Comparison of ENCODE assay signal across 8 cellular contexts in the genomic region with DNA sequence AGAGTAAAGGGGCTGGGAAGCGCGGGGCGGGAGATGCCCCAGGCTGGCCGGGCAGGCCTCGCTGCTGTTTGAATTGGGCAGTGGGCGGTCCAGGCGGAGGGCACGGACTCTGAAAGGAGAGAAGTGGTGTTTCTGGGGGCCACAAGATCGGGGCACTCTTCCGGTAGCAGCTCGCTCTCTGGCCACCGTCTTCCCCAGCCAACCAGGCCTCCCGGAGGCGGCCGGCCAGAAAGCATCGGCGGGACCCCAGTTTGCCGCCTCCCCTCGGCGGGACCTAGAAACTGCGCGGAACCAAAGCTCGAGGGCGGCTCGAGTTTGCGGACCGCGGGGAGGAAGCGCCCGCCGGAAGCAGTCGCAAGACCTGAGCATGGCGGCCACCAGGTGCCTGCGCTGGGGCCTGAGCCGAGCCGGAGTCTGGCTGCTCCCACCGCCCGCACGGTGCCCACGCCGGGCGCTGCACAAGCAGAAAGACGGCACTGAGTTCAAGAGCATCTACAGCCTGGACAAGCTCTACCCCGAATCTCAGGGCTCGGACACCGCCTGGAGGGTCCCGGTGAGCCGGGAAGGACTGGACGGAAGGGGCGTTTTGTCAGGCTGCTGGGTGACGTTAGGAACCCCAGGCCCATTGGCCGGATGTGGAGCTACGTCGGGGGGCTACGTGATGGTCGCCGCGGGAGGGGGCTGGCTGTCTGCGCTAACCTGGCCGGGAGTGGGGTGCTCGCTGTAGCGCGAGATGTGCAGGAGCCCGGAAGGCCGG. TPM values are rescaled to one million over a fixed set of nuclear protein-coding genes. Genes with fewer than 3 reads are reported as not detected.
DNase-seq lines count a peak whose midpoint lies in the region; ATAC-seq and TF ChIP-seq lines count a peak whose summit lies in the region.

MRPL58 (plus strand) TSS at position 351 of the 757 bp plus-strand sequence; CDS start at position 368, 17 bp downstream.

- ATAC-seq in gastroesophageal sphincter: peak; percentile 87

- H3K9me3 ChIP-seq in SJSA1 (replicated peaks) (0 out of 2 replicates have a peak, but pooled peaks cover 5% of the 10 kb centered on the region), gastroesophageal sphincter (no peaks in the 10 kb centered on the region)

- TF ChIP-seq POLR2A in gastroesophageal sphincter (IDR thresholded peaks at IDR 0.05): peak in 1 of 2 donors; percentile 27

- in situ Hi-C loops in G401 (cut with HindIII; ENCODE audit: low sequenced_read_pairs): no loop called here

- DNase-seq in G401 (ENCODE audit: low spot score): peak; percentile 80
- DNase-seq in H4 (ENCODE audit: low spot score): peak; percentile 78
- peak; percentile 35 for DNase-seq in LNCaP clone FGC (ENCODE audit: low read depth)
- peak; percentile 94 to 97 for DNase-seq in SJSA1 (ENCODE audit: low read depth in 1 of 2, low spot score in 2 of 2)
- DNase-seq in activated naive CD4-positive, alpha-beta T cell treated with Interleukin-2 at 50 U/mL for 16 hours: peak; percentile 84
- DNase-seq in non-pigmented ciliary epithelial cell (ENCODE audit: low read depth): peak; percentile 31
- DNase-seq in substantia nigra (lab: John Stamatoyannopoulos, UW): peak in 47 of 49 donors; percentile 47 to 88 (median 76)

- H3K27ac ChIP-seq in SJSA1 (peak within 1 kb of the TSS; percentile 63), gastroesophageal sphincter (peak within 1 kb of the TSS; percentile 85 to 94 (median 92)), substantia nigra (ENCODE audit: low read depth, low read length, poor library complexity, severe bottlenecking) (peak within 1 kb of the TSS; percentile 85)

- WGBS in gastroesophageal sphincter (ENCODE audit: low coverage in 1 of 2), 2 donors: 0 to 1% methylated on average over 7 to 33 of the region's 65 CpGs

- no peaks in the 10 kb centered on the region; the same call in 1 of the 2 replicates for H3K27me3 ChIP-seq in SJSA1 (replicated peaks)
- no peaks in the 10 kb centered on the region for H3K27me3 ChIP-seq in gastroesophageal sphincter

- H3K36me3 ChIP-seq in SJSA1 (peaks cover 38% of the 10 kb centered on the region), gastroesophageal sphincter (peaks cover 0 to 15% of the 10 kb centered on the region in 2 donors)

- H3K4me1 ChIP-seq in SJSA1 (replicated peaks) (peaks cover 16% of the 10 kb centered on the region), gastroesophageal sphincter (peaks cover 0 to 31% (median 17%) of the 10 kb centered on the region in 3 donors)

- peak within 1 kb of the TSS; percentile 85 for H3K4me3 ChIP-seq in LNCaP clone FGC (ENCODE audit: low read depth, low read length)
- H3K4me3 ChIP-seq in SJSA1: peak within 1 kb of the TSS; percentile 85
- H3K4me3 ChIP-seq in gastroesophageal sphincter: peak within 1 kb of the TSS; percentile 66 to 86

- TF ChIP-seq CTCF in LNCaP clone FGC (IDR thresholded peaks at IDR 0.05; ENCODE audit: control insufficient read depth, extremely low read depth, insufficient read depth) (peak; percentile 21; the same call in 1 of the 2 replicates), gastroesophageal sphincter (IDR thresholded peaks at IDR 0.05) (peak in 3 of 4 experiments; percentile 63 to 78 (median 77))

- TF ChIP-seq EP300 in gastroesophageal sphincter (IDR thresholded peaks at IDR 0.05): no peak

RNA-seq across cellular contexts. Expression of gene MRPL58, which starts in this region (rescaled TPM):
- total RNA-seq in G401 (2014; rRNA removed; shearing (Covaris generic)): 98.4 and 99.0 TPM in 2 replicates
- total RNA-seq in H4 (2014; rRNA removed; shearing (Covaris generic)): 89.4 and 107 TPM in 2 replicates
- total RNA-seq in SJSA1 (2014; rRNA removed; shearing (Covaris generic)): 154 and 186 TPM in 2 replicates
- 100 to 1,000 TPM in 1 of 4 donors, 10 to 100 TPM in 3; 36.6 to 112 (median 50.5) TPM for total RNA-seq in gastroesophageal sphincter

Comparison
In these comparisons a context has a peak if more than half of its experiments do, and no peak if none do; other contexts are left out.
1. Peak in every context shown above with its lines: DNase-seq, ATAC-seq, H3K4me3 ChIP-seq and H3K27ac ChIP-seq.
2. DNase-seq: peak in every context shown above with its lines; median percentile 96 in SJSA1; 84 in activated naive CD4-positive, alpha-beta T cell treated with Interleukin-2 at 50 U/mL for 16 hours; 80 in G401; 78 in H4; 76 in substantia nigra; 35 in LNCaP clone FGC; 31 in non-pigmented ciliary epithelial cell.